In the genomic region with DNA sequence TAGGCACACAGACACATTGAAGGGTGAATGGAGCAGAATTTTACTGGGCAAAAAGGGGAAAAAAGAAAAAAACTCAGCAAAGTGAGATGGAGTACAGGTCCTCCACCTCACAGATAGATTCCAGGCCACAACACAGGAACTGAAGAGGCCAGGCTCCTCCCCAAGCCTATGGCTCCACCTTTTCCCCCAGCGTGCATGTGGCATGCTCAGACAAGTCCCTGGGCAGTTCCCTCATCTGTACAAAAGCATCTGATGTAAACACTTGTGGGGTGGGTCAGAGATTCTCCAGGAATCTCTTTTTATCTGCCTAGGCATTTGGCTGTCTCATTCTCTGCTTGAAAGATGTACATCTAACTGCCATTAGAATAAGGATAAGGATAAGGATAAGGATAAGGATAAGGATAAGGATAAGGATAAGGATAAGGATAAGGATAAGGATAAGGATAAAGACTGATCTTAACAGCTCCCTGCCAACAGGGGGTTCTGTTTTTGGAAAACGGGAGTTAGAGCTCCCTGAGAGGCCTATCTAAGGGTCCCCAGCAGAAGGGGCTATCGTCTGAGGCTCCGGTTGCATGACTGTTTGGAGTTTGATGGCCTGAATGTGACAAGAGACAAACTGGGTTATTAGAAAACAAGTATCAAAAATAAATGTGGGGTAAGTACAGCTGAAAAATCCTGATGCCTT, we compare ENCODE assay signal across 8 cellular contexts. TPM values are rescaled to one million over a fixed set of nuclear protein-coding genes. Genes with fewer than 3 reads are reported as not detected.
DNase-seq lines count a peak whose midpoint lies in the region; ATAC-seq and TF ChIP-seq lines count a peak whose summit lies in the region.

No MANE protein-coding gene starts in this region.

- intact Hi-C loops in vagina (cut with DNase I): no loop called here

- TF ChIP-seq CTCF in cardiac fibroblast (IDR thresholded peaks at IDR 0.05; ENCODE audit: low read depth, low read length) (no peak), vagina (IDR thresholded peaks at IDR 0.05) (no peak)

- ATAC-seq in GM19351 (IDR thresholded peaks at IDR 0.05; ENCODE audit: unreplicated experiment): peak; percentile 83

- no peaks in the 10 kb centered on the region for H3K27me3 ChIP-seq in vagina

- no peak for TF ChIP-seq POLR2A in vagina (IDR thresholded peaks at IDR 0.05)

- H3K4me1 ChIP-seq in vagina: no peaks in the 10 kb centered on the region

- H3K27ac ChIP-seq in vagina (no peak overlapping the region), caudate nucleus (ENCODE audit: low read depth, low read length) (no peak overlapping the region)

- H3K36me3 ChIP-seq in vagina: no peaks in the 10 kb centered on the region

- in situ Hi-C loops in ACHN (cut with HindIII; ENCODE audit: low pct_ligation_motif_present, low pct_unique_long_range_greater_than_20kb, low sequenced_read_pairs): no loop called here

- H3K9me3 ChIP-seq in vagina: no peaks in the 10 kb centered on the region

- DNase-seq in ACHN (peak; percentile 24), HT-29 (ENCODE audit: low spot score) (peak; percentile 3), cardiac fibroblast (ENCODE audit: low read depth in 2 of 2) (peak; percentile 37 to 45), vagina (ENCODE audit: extremely low spot score in 2 of 2) (no peak), AG08396 (ENCODE audit: low spot score) (no peak), caudate nucleus (lab: John Stamatoyannopoulos, UW) (no peak), NCI-H2029 treated with DMSO at 0.1 percent for 48 hours (lab: John Stamatoyannopoulos, UW) (no peak)

- H3K4me3 ChIP-seq in cardiac fibroblast (replicated peaks in 1 of 2; ENCODE audit: low read depth in 2 of 2, low read length in 2 of 2) (no peak overlapping the region), vagina (no peak overlapping the region)

RNA-seq across cellular contexts. Expression of a gene that starts 17.2 kb away (rescaled TPM):
- total RNA-seq in HT-29 (2014; rRNA removed; shearing (Covaris generic)): not detected in 2 replicates
- 5.9 TPM for total RNA-seq in vagina

Comparison
In these comparisons a context has a peak if more than half of its experiments do, and no peak if none do; other contexts are left out.
1. DNase-seq: peak in ACHN (single experiment), HT-29 (single experiment) and cardiac fibroblast (2 of 2); none in vagina (0 of 2), AG08396 (single experiment), caudate nucleus (0 of 61) and NCI-H2029 treated with DMSO at 0.1 percent for 48 hours (single experiment).